ENCODE assay signal across 11 cellular contexts in genomic region chr1:52574594-52574993, GRCh38. TPM values are rescaled to one million over a fixed set of nuclear protein-coding genes. Genes with fewer than 3 reads are reported as not detected.
A peak's percentile ranks its signal among the peaks of the same experiment; 100 is the strongest.
DNase-seq lines count a peak whose midpoint lies in the region; ATAC-seq and TF ChIP-seq lines count a peak whose summit lies in the region.
"Had no signal": no experiment of that assay in that cellular context is flagged by ENCODE, and none has a peak within 500 bp of the region (broad histone marks: within the 10 kb centered on the region; RNA-seq: fewer than 3 reads in every experiment).

No MANE protein-coding gene starts in this region.

- H3K4me3 ChIP-seq in HFF-Myc (replicated peaks; ENCODE audit: low read depth, low read length) (no peak overlapping the region), rectal smooth muscle tissue (ENCODE audit: low read length) (no peak overlapping the region)
- H3K4me3 ChIP-seq: upper lobe of left lung had no signal

- peak; percentile 97 for ATAC-seq in esophagus mucosa
- no peak for ATAC-seq in GM18861 (IDR thresholded peaks at IDR 0.05; ENCODE audit: unreplicated experiment)
- no peak for ATAC-seq in GM19455 (IDR thresholded peaks at IDR 0.05; ENCODE audit: unreplicated experiment)
- no peak for ATAC-seq in HG02642 (IDR thresholded peaks at IDR 0.05; ENCODE audit: poor library complexity, unreplicated experiment)

- H3K36me3 ChIP-seq in rectal smooth muscle tissue (ENCODE audit: control insufficient read depth, insufficient read depth, low read length): no peaks in the 10 kb centered on the region
- H3K36me3 ChIP-seq: upper lobe of left lung had no signal

- TF ChIP-seq CTCF in HFF-Myc (IDR thresholded peaks at IDR 0.05; ENCODE audit: low read depth, low read length, missing control alignments): no peak

- no peaks in the 10 kb centered on the region for H3K27me3 ChIP-seq in rectal smooth muscle tissue (ENCODE audit: control insufficient read depth, insufficient read depth, low read length)
- H3K27me3 ChIP-seq: upper lobe of left lung had no signal

- DNase-seq in HFF-Myc (ENCODE audit: extremely low read depth, low read depth) (peak; percentile 60), RPMI7951 (ENCODE audit: low read depth) (peak; percentile 89), NCI-H510A (lab: John Stamatoyannopoulos, UW) (no peak)
- DNase-seq: amygdala, NCI-H1105, upper lobe of left lung had no signal

- peaks cover 7% of the 10 kb centered on the region for H3K4me1 ChIP-seq in rectal smooth muscle tissue (ENCODE audit: control insufficient read depth, insufficient read depth, low read length)

- H3K9ac ChIP-seq in rectal smooth muscle tissue (ENCODE audit: low read length): no peak overlapping the region

- H3K27ac ChIP-seq in rectal smooth muscle tissue (ENCODE audit: low read depth, low read length): peak overlapping the region; percentile 47
- H3K27ac ChIP-seq: upper lobe of left lung had no signal

RNA-seq across cellular contexts. Expression of gene TUT4, which starts 21.7 kb away (rescaled TPM):
- total RNA-seq in RPMI7951 (2014; rRNA removed; shearing (Covaris generic)): 16.1 and 27.5 TPM in 2 replicates
- 21.9 TPM for total RNA-seq in esophagus mucosa

RNA-seq across cellular contexts. Expression of gene GPX7, which starts 27.6 kb away (rescaled TPM):
- total RNA-seq in RPMI7951 (2014; rRNA removed; shearing (Covaris generic)): 32.6 and 38.9 TPM in 2 replicates
- total RNA-seq in esophagus mucosa: 1.6 TPM

RNA-seq across cellular contexts. Expression of gene SHISAL2A, which starts 58.4 kb away (rescaled TPM):
- total RNA-seq in RPMI7951 (2014; rRNA removed; shearing (Covaris generic)): not detected in 2 replicates
- 0.36 TPM for total RNA-seq in esophagus mucosa

Comparison
In these comparisons a context has a peak if more than half of its experiments do, and no peak if none do; other contexts are left out.
1. RNA of gene GPX7, which starts 27.6 kb away (total RNA-seq): 32.6 to 38.9 TPM in RPMI7951; 1.6 TPM in esophagus mucosa (single experiment); every median in the first group is over 10 times any median in the second.